Comparison of ENCODE assay signal across 8 cellular contexts in the genomic region with DNA sequence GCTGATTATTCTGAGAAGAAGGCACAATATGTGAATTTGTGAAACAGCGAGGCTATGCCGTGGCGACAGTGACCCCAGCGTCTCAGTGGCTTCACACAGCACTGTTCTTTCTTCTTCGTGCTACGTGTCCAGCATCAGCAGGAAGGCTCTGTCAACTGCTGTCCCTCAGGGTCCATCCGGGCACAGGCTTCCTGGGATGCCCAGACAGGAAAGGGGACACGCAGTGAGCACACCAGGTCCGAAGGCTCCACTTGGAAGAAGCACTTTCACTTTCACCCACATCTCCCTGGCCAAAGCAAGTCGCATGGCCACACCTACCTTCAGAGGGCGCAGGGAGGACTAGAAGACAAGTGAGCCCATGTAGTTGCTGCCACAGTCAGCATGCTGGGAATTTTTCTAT. TPM values are rescaled to one million over a fixed set of nuclear protein-coding genes. Genes with fewer than 3 reads are reported as not detected.
DNase-seq lines count a peak whose midpoint lies in the region; ATAC-seq and TF ChIP-seq lines count a peak whose summit lies in the region.

No MANE protein-coding gene starts in this region.

- H3K4me3 Mint-ChIP-seq in T-helper 2 cell treated with Interferon-gamma antibody and Interleukin-4, amounts not matched to agents 5 μg/mL and 100 μg/mL, for 36 hours, result peak overlapping the region; percentile 78

- TF ChIP-seq POLR2A in erythroblast (IDR thresholded peaks at IDR 0.05; ENCODE audit: low read length), result no peak
- TF ChIP-seq POLR2A in gastrocnemius medialis (IDR thresholded peaks at IDR 0.05), result no peak

- H3K4me1 Mint-ChIP-seq in T-helper 2 cell treated with Interferon-gamma antibody and Interleukin-4, amounts not matched to agents 5 μg/mL and 100 μg/mL, for 36 hours (ENCODE audit: low read depth), result peaks cover 3% of the 10 kb centered on the region

- intact Hi-C loops in gastrocnemius medialis (cut with DNase I; ENCODE audit: low total_unique reads), result loop anchor here (5.0 to 10.0 kb wide), 2 partner anchors 41 to 313 kb away; no protein-coding TSS in a partner anchor

- H3K27me3 ChIP-seq in gastrocnemius medialis, result no peaks in the 10 kb centered on the region

- no peaks in the 10 kb centered on the region for H3K9me3 ChIP-seq in gastrocnemius medialis

- H3K4me1 ChIP-seq in gastrocnemius medialis, result peaks cover 16 to 18% of the 10 kb centered on the region in 2 donors

- no peak overlapping the region for H3K27ac Mint-ChIP-seq in T-helper 2 cell treated with Interferon-gamma antibody and Interleukin-4, amounts not matched to agents 5 μg/mL and 100 μg/mL, for 36 hours

- peak in 2 of 5 experiments; percentile 16 to 40 for TF ChIP-seq CTCF in gastrocnemius medialis (IDR thresholded peaks at IDR 0.05 in 4 of 5, conservative IDR thresholded peaks at IDR 0.05 in 1 of 5)

- no peaks in the 10 kb centered on the region for H3K36me3 ChIP-seq in gastrocnemius medialis

- peak; percentile 15 for DNase-seq in stimulated activated CD4-positive, alpha-beta T cell treated with anti-CD3 and anti-CD28 coated beads, Interleukin-4, amount 100 ng/mL, for 24 hours
- no peak for DNase-seq in stimulated activated CD4-positive, alpha-beta T cell treated with anti-CD3 and anti-CD28 coated beads, Interleukin-2, amount 100 ng/mL, for 48 hours
- DNase-seq in LHCN-M2 (ENCODE audit: low read depth) (peak; percentile 78), erythroblast (lab: John Stamatoyannopoulos, UW) (peak; percentile 45 to 46), gastrocnemius medialis (peak in 1 of 2 donors; percentile 65), germinal center (ENCODE audit: low spot score) (no peak)
- no peak for DNase-seq in T-helper 2 cell treated with Interferon-gamma antibody and Interleukin-4, amounts not matched to agents 5 μg/mL and 100 μg/mL, for 36 hours (ENCODE audit: low spot score)

- in situ Hi-C loops in gastrocnemius medialis (cut with MboI; ENCODE audit: low sequenced_read_pairs in 4 of 4), result loop anchor here in 2 of 4 donors (25.0 kb wide), 1 partner anchor 301 kb away; no protein-coding TSS in a partner anchor

- peak overlapping the region; percentile 22 to 60 (median 32) for H3K27ac ChIP-seq in gastrocnemius medialis

- H3K9me3 Mint-ChIP-seq in T-helper 2 cell treated with Interferon-gamma antibody and Interleukin-4, amounts not matched to agents 5 μg/mL and 100 μg/mL, for 36 hours, result no peaks in the 10 kb centered on the region

- peak overlapping the region; percentile 53 to 59 (median 55) for H3K4me3 ChIP-seq in gastrocnemius medialis

- ATAC-seq in gastrocnemius medialis (peak; percentile 68 to 86), HG03135 (IDR thresholded peaks at IDR 0.05; ENCODE audit: unreplicated experiment) (no peak)

- peaks cover 13% of the 10 kb centered on the region for H3K27me3 Mint-ChIP-seq in T-helper 2 cell treated with Interferon-gamma antibody and Interleukin-4, amounts not matched to agents 5 μg/mL and 100 μg/mL, for 36 hours (ENCODE audit: low read depth)

- H3K36me3 Mint-ChIP-seq in T-helper 2 cell treated with Interferon-gamma antibody and Interleukin-4, amounts not matched to agents 5 μg/mL and 100 μg/mL, for 36 hours (ENCODE audit: low read depth), result no peaks in the 10 kb centered on the region

RNA-seq across cellular contexts. Expression of a gene that starts 47.3 kb away (rescaled TPM):
- total RNA-seq in LHCN-M2 (2014; rRNA removed), result 11.8 and 17.1 TPM in 2 replicates
- polyA plus RNA-seq in LHCN-M2 (2012), result 14.2 TPM
- total RNA-seq in gastrocnemius medialis, result 10 to 100 TPM; 25.7 to 34.0 (median 29.9) TPM

RNA-seq across cellular contexts. Expression of a gene that starts 49.0 kb away (rescaled TPM):
- total RNA-seq in LHCN-M2 (2014; rRNA removed) (7.2 and 7.3 TPM in 2 replicates), gastrocnemius medialis (1 to 10 TPM; 5.9 to 7.9 (median 7.6) TPM)
- polyA plus RNA-seq in LHCN-M2 (2012), result 5.3 TPM

Comparison
In these comparisons a context has a peak if more than half of its experiments do, and no peak if none do; other contexts are left out.
1. DNase-seq: peak in stimulated activated CD4-positive, alpha-beta T cell treated with anti-CD3 and anti-CD28 coated beads, Interleukin-4, amount 100 ng/mL, for 24 hours (single experiment), LHCN-M2 (single experiment) and erythroblast (2 of 2); none in stimulated activated CD4-positive, alpha-beta T cell treated with anti-CD3 and anti-CD28 coated beads, Interleukin-2, amount 100 ng/mL, for 48 hours (0 of 2), T-helper 2 cell treated with Interferon-gamma antibody and Interleukin-4, amounts not matched to agents 5 μg/mL and 100 μg/mL, for 36 hours (single experiment) and germinal center (single experiment).